Comparison of ENCODE assay signal across 8 cellular contexts in the genomic region with DNA sequence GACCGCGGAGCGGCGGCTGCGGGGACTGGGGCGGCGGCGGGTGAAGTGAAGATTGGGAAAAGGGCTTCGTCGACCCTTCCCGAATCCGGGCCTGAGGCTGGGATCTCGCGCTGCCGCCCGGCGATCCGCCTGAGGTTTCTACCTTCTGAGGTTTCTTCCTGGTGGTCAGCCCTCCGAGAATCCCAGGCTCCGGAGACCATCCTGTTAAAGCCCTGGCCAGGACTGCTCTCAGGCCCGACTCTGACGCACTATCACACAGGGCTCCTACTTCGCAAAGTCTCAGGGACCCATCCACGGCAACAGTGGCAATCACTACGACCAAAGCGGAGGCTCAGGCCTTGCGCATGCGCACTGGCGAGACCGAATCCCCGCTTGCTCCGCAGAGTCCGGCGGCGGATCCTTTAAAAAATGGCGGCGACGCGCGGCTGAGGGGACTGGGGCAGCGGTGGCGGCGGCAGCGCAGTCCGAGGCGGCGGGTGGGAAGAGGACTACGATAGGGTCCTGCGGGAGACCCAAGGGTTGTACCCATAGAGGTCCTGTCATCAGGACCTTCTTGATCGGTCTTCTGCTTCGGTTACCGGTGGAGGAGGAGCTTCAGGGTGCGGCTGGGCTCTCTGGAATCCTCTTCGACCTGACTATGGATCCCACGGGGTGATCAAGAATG.
DNase-seq lines count a peak whose midpoint lies in the region; ATAC-seq and TF ChIP-seq lines count a peak whose summit lies in the region.
"Not testable (repeated sequence)": the region's sequence is repeated elsewhere in the genome, so short reads cannot be mapped to it uniquely, and the experiment has no call there.

No MANE protein-coding gene starts in this region.

- peak in 1 of 2 donors; percentile 15 for TF ChIP-seq POLR2A in uterus (IDR thresholded peaks at IDR 0.05)

- peak; percentile 80 for ATAC-seq in GM18498 (IDR thresholded peaks at IDR 0.05; ENCODE audit: unreplicated experiment)
- ATAC-seq in HG03139 (IDR thresholded peaks at IDR 0.05; ENCODE audit: unreplicated experiment), result peak; percentile 81

- H3K9me3 ChIP-seq in skeletal muscle satellite cell (replicated peaks; ENCODE audit: low read length); uterus: not testable (repeated sequence)

- H3K36me3 ChIP-seq in skeletal muscle satellite cell (ENCODE audit: insufficient read depth, low read length); uterus: not testable (repeated sequence)

- H3K4me1 ChIP-seq in skeletal muscle satellite cell (ENCODE audit: control insufficient read depth, insufficient read depth, low read length); uterus: not testable (repeated sequence)

- H3K27me3 ChIP-seq in skeletal muscle satellite cell (ENCODE audit: control insufficient read depth, insufficient read depth, low read length); uterus: not testable (repeated sequence)

- TF ChIP-seq CTCF in astrocyte of the spinal cord (IDR thresholded peaks at IDR 0.05; ENCODE audit: low read depth, low read length); uterus (IDR thresholded peaks at IDR 0.05): not testable (repeated sequence)

- DNase-seq in NCI-H2227 (lab: John Stamatoyannopoulos, UW; ENCODE audit: unreplicated experiment), result peak; percentile 94
- peak; percentile 64 for DNase-seq in activated CD4-positive, CD25-positive, alpha-beta regulatory T cell treated with anti-CD3 and anti-CD28 coated beads, Interleukin-2, amount 50 U/mL, for 16 hours (ENCODE audit: low read depth, low spot score)
- DNase-seq in astrocyte of the spinal cord (ENCODE audit: low read depth, low spot score), result peak; percentile 68
- peak in 48 of 51 donors; percentile 15 to 90 (median 70) for DNase-seq in hypothalamus (lab: John Stamatoyannopoulos, UW)
- DNase-seq in uterus, result peak; percentile 88

- peak overlapping the region; percentile 97 for H3K4me2 ChIP-seq in skeletal muscle satellite cell (ENCODE audit: low read length)

- intact Hi-C loops in uterus (cut with DNase I; ENCODE audit: low total_unique reads), result not testable (repeated sequence)

- H3K27ac ChIP-seq in uterus, result peak overlapping the region; percentile 47 to 74

- in situ Hi-C loops in astrocyte of the spinal cord (cut with HindIII; ENCODE audit: low sequenced_read_pairs), result not testable (repeated sequence)

- H3K9ac ChIP-seq in skeletal muscle satellite cell (ENCODE audit: low read depth, low read length), result peak overlapping the region; percentile 81

- H3K4me3 ChIP-seq in astrocyte of the spinal cord (ENCODE audit: low read depth, low read length), result peak overlapping the region; percentile 49
- H3K4me3 ChIP-seq in skeletal muscle satellite cell (ENCODE audit: low read length), result peak overlapping the region; percentile 80
- peak overlapping the region; percentile 42 to 81 for H3K4me3 ChIP-seq in uterus

Comparison
In these comparisons a context has a peak if more than half of its experiments do, and no peak if none do; other contexts are left out.
1. Peak in every context shown above with its lines: DNase-seq, ATAC-seq, H3K4me3 ChIP-seq and H3K27ac ChIP-seq.